ENCODE assay signal across 9 cellular contexts in genomic region chr1:204065174-204065985, GRCh38. TPM values are rescaled to one million over a fixed set of nuclear protein-coding genes. Genes with fewer than 3 reads are reported as not detected.
A peak's percentile ranks its signal among the peaks of the same experiment; 100 is the strongest.
DNase-seq lines count a peak whose midpoint lies in the region; ATAC-seq and TF ChIP-seq lines count a peak whose summit lies in the region.
"Had no signal": no experiment of that assay in that cellular context is flagged by ENCODE, and none has a peak within 500 bp of the region (broad histone marks: within the 10 kb centered on the region; RNA-seq: fewer than 3 reads in every experiment).

No MANE protein-coding gene starts in this region.

- H3K4me3 ChIP-seq in fibroblast of mammary gland (ENCODE audit: control insufficient read depth, low read depth, low read length) (no peak overlapping the region), neuron (ENCODE audit: low read length) (peak overlapping the region; percentile 7)

- CTCF ChIA-PET in Calu3 (lab: Charles Lee), result no interaction called here

- H3K36me3 Mint-ChIP-seq in Calu3 (ENCODE audit: insufficient read depth, unreplicated experiment), result no peaks in the 10 kb centered on the region

- ATAC-seq in HG03280 (IDR thresholded peaks at IDR 0.05; ENCODE audit: unreplicated experiment) (no peak), HG03469 (IDR thresholded peaks at IDR 0.05; ENCODE audit: unreplicated experiment) (no peak)

- peak; percentile 56 for DNase-seq in Calu3
- DNase-seq in NCI-H69 (lab: John Stamatoyannopoulos, UW), result peak; percentile 79
- peak; percentile 32 for DNase-seq in fibroblast of mammary gland (ENCODE audit: low read depth)
- DNase-seq in GM19238 (ENCODE audit: insufficient read length, low spot score), result no peak
- DNase-seq in mucosa of gallbladder (ENCODE audit: low spot score), result no peak
- DNase-seq: NCI-H226 had no signal

- no TSS peak for BruUV-seq in Calu3 (replicated peaks; lab: Mats Ljungman, UMichigan)

- H3K9me3 ChIP-seq in neuron (ENCODE audit: low read length), result no peaks in the 10 kb centered on the region

- H3K4me3 Mint-ChIP-seq in Calu3 (ENCODE audit: low read depth, unreplicated experiment), result no peak overlapping the region

- H3K4me1 ChIP-seq in neuron (ENCODE audit: insufficient read depth, low read length), result peaks cover 14% of the 10 kb centered on the region

- no peaks in the 10 kb centered on the region for H3K9me3 Mint-ChIP-seq in Calu3 (ENCODE audit: low read depth, unreplicated experiment)

- H2AFZ ChIP-seq in neuron (ENCODE audit: low read depth, low read length), result peak overlapping the region; percentile 56

- no peak overlapping the region for H3K27ac Mint-ChIP-seq in Calu3 (ENCODE audit: unreplicated experiment)

- intact Hi-C loops in Calu3 (cut with micrococcal nuclease; ENCODE audit: unreplicated experiment), result no loop called here

- H3K27me3 ChIP-seq in neuron (ENCODE audit: insufficient read depth, low read length), result no peaks in the 10 kb centered on the region

- H3K36me3 ChIP-seq in neuron (ENCODE audit: insufficient read depth, low read length), result no peaks in the 10 kb centered on the region

- TF ChIP-seq CTCF in Calu3 (IDR thresholded peaks at IDR 0.05; ENCODE audit: unreplicated experiment) (no peak), fibroblast of mammary gland (conservative IDR thresholded peaks at IDR 0.05; ENCODE audit: control insufficient read depth, insufficient read depth, low read depth, low read length) (no peak)

- peaks cover 14% of the 10 kb centered on the region for H3K27me3 Mint-ChIP-seq in Calu3 (ENCODE audit: unreplicated experiment)

- peaks cover 7% of the 10 kb centered on the region for H3K4me1 Mint-ChIP-seq in Calu3 (ENCODE audit: low read depth, unreplicated experiment)

RNA-seq across cellular contexts. Expression of gene SOX13, which starts 7.5 kb away (rescaled TPM):
- total RNA-seq in Calu3 (2022) (21.8 and 27.9 TPM in 2 replicates), mucosa of gallbladder (76.3 TPM)

Comparison
In these comparisons a context has a peak if more than half of its experiments do, and no peak if none do; other contexts are left out.
1. DNase-seq: peak in Calu3 (single experiment), NCI-H69 (single experiment) and fibroblast of mammary gland (single experiment); none in GM19238 (single experiment) and mucosa of gallbladder (single experiment).